In genomic region chr9:85909390-85909789, GRCh38 we compare ENCODE assay signal across 34 cellular contexts.
"Had no signal": no experiment of that assay in that cellular context is flagged by ENCODE, and none has a peak within 500 bp of the region (broad histone marks: within the 10 kb centered on the region; RNA-seq: fewer than 3 reads in every experiment).

No MANE protein-coding gene starts in this region.

- H3K4me1 ChIP-seq: adrenal gland, body of pancreas, colonic mucosa, gastroesophageal sphincter, left ventricle myocardium inferior, pancreas, prostate gland, sigmoid colon, vagina had no signal

- DNase-seq: activated CD4-positive, alpha-beta memory T cell treated with anti-CD3 and anti-CD28 coated beads for 36 hours; activated CD4-positive, alpha-beta T cell treated with anti-CD3 and anti-CD28 coated beads, Interleukin-2, amount 10 ng/mL, durations not matched to agents 24 days and 14 days; activated CD4-positive, CD25-positive, alpha-beta regulatory T cell treated with anti-CD3 and anti-CD28 coated beads, Interleukin-2, amount 50 U/mL, for 72 hours; activated CD8-positive, alpha-beta memory T cell treated with anti-CD3 and anti-CD28 coated beads, Interleukin-2, amount 50 U/mL, for 4 hours; activated effector memory CD4-positive, alpha-beta T cell treated with anti-CD3 and anti-CD28 coated beads, Interleukin-2, amount 50 U/mL, for 16 hours; activated naive CD4-positive, alpha-beta T cell treated with anti-CD3 and anti-CD28 coated beads for 36 hours; activated naive CD8-positive, alpha-beta T cell treated with anti-CD3 and anti-CD28 coated beads for 36 hours; activated T-cell treated with anti-CD3 and anti-CD28 coated beads, Interleukin-2, amount 50 U/mL, for 1 hour; adrenal gland; aorta; body of pancreas; cerebellar nuclear complex; colonic mucosa; dorsolateral prefrontal cortex; effector memory CD4-positive, alpha-beta T cell; erythroblast; islet precursor cell; left ventricle myocardium inferior; mucosa of descending colon; pancreas; retina; sigmoid colon; small intestine; stimulated activated CD4-positive, alpha-beta T cell treated with anti-CD3 and anti-CD28 coated beads, Interleukin-4, amount 100 ng/mL, for 24 hours; stimulated activated naive CD8-positive, alpha-beta T cell treated with anti-CD3 and anti-CD28 coated beads, Interleukin-15, amount 100 ng/mL, for 72 hours; substantia nigra; T-helper 9 cell; WERI-Rb-1 had no signal

- H3K27me3 ChIP-seq: adrenal gland, body of pancreas, colonic mucosa, dorsolateral prefrontal cortex, gastroesophageal sphincter, hepatocyte, pancreas, sigmoid colon, vagina had no signal

- H3K4me3 ChIP-seq: adrenal gland, body of pancreas, colonic mucosa, dorsolateral prefrontal cortex, gastroesophageal sphincter, hepatocyte, left ventricle myocardium inferior, mucosa of descending colon, pancreas, prostate gland, sigmoid colon, vagina had no signal

- H3K9me3 ChIP-seq: adrenal gland, body of pancreas, colonic mucosa, gastroesophageal sphincter, left ventricle myocardium inferior, mucosa of descending colon, pancreas, prostate gland, sigmoid colon, vagina had no signal

- H2AFZ ChIP-seq: hepatocyte had no signal

- H3K36me3 ChIP-seq: adrenal gland, colonic mucosa, gastroesophageal sphincter, left ventricle myocardium inferior, pancreas, prostate gland, sigmoid colon, vagina, WERI-Rb-1 had no signal

- ATAC-seq: body of pancreas; gastroesophageal sphincter; mucosa of descending colon; natural killer cell treated with Interleukin-12 subunit alpha and Interleukin-12 subunit beta and Interleukin-15 and Interleukin-18, amount 100 ng/mL, for 72 hours; pancreas; stimulated activated effector memory CD8-positive, alpha-beta T cell treated with anti-CD3 and anti-CD28 coated beads, Interleukin-12 subunit alpha, Interleukin-12 subunit beta, amount 100 ng/mL, for 72 hours; stimulated activated naive CD8-positive, alpha-beta T cell treated with anti-CD3 and anti-CD28 coated beads, Interleukin-15, amount 100 ng/mL, for 72 hours had no signal

- H3K27ac ChIP-seq: adrenal gland, body of pancreas, colonic mucosa, dorsolateral prefrontal cortex, gastroesophageal sphincter, hepatocyte, left ventricle myocardium inferior, pancreas, prostate gland, sigmoid colon, vagina, WERI-Rb-1 had no signal

- H3K4me2 ChIP-seq: hepatocyte had no signal
